In the genomic region with DNA sequence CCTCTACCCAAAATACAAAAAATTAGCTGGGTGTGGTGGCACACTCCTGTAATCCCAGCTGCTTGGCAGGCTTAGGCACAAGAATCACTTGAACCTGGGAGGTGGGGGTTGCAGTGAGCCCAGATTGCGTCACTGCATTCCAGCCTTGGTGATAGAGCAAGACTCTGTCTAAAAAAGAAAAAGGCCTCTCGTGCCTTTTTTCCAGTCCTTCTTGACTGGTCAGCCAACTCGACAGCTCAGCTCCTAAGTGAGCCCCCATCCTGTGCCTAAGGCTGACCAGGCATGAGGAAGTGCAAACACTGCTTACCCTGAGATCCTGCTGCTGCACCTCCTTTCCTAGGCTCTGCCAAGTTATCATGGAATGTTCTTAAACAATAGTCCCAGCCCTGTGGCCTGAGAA, we compare ENCODE assay signal across 1 cellular context.
A peak's percentile ranks its signal among the peaks of the same experiment; 100 is the strongest.
TF ChIP-seq lines count a peak whose summit lies in the region.

No MANE protein-coding gene starts in this region.

TF ChIP-seq in H1, 55 proteins besides CTCF, POLR2A, EP300 and RAD21:
- peak; percentile 73 for TF ChIP-seq CEBPB (IDR thresholded peaks at IDR 0.05; ENCODE audit: low read depth, low read length)
- TF ChIP-seq ZNF274 (IDR thresholded peaks at IDR 0.05; ENCODE audit: borderline replicate concordance, extremely low read depth, low read length), result no peak
